Comparison of ENCODE assay signal across 10 cellular contexts in genomic region chr1:226526801-226527595, GRCh38. TPM values are rescaled to one million over a fixed set of nuclear protein-coding genes. Genes with fewer than 3 reads are reported as not detected.
A peak's percentile ranks its signal among the peaks of the same experiment; 100 is the strongest.
DNase-seq lines count a peak whose midpoint lies in the region; FAIRE-seq and TF ChIP-seq lines count a peak whose summit lies in the region.
"Had no signal": no experiment of that assay in that cellular context is flagged by ENCODE, and none has a peak within 500 bp of the region (broad histone marks: within the 10 kb centered on the region; RNA-seq: fewer than 3 reads in every experiment).

No MANE protein-coding gene starts in this region.

- no peak overlapping the region for H3K18ac ChIP-seq in H1 (ENCODE audit: extremely low read depth, low read length)

- H3K27ac ChIP-seq in H1 (ENCODE audit: low read depth, low read length) (no peak overlapping the region), neural progenitor cell (no peak overlapping the region)

- TF ChIP-seq POLR2A in H1 (IDR thresholded peaks at IDR 0.05; ENCODE audit: control extremely low read depth in 1 of 2, low read depth in 2 of 2, low read length in 2 of 2) (no peak), GM12892 (IDR thresholded peaks at IDR 0.05; ENCODE audit: low read depth, low read length) (no peak)

- no peaks in the 10 kb centered on the region for H3F3A ChIP-seq in neural progenitor cell (ENCODE audit: low read depth)

- H3K4ac ChIP-seq in H1 (replicated peaks; ENCODE audit: insufficient read length, low read depth, low read length): no peak overlapping the region

- no peaks in the 10 kb centered on the region for H4K20me1 ChIP-seq in H1 (replicated peaks in 1 of 2; ENCODE audit: control insufficient read depth in 1 of 2, insufficient read depth in 2 of 2, low read length in 2 of 2)
- H4K20me1 ChIP-seq in neural progenitor cell (ENCODE audit: low read depth): no peaks in the 10 kb centered on the region

- TF ChIP-seq RAD21 in H1 (IDR thresholded peaks at IDR 0.05 in 1 of 2, conservative IDR thresholded peaks at IDR 0.05 in 1 of 2; ENCODE audit: low read depth in 2 of 2, low read length in 2 of 2): no peak

- POLR2A ChIA-PET in H1 (lab: Charles Lee; ENCODE audit: partially characterized antibody): interaction anchor here (0.9 to 1.4 kb wide), 2 partner anchors 12 to 119 kb away, joined by 4 to 7 read pairs; partner anchors contain the start of gene PARP1

- no peak for TF ChIP-seq EP300 in H1 (IDR thresholded peaks at IDR 0.05; ENCODE audit: borderline replicate concordance in 1 of 2, low read depth in 2 of 2, low read length in 2 of 2)

- H3K14ac ChIP-seq in H1 (ENCODE audit: insufficient read length): no peak overlapping the region

- TF ChIP-seq CTCF in H1 (IDR thresholded peaks at IDR 0.05; ENCODE audit: control extremely low read depth in 1 of 3, insufficient read depth in 1 of 3, low read depth in 1 of 3, low read length in 3 of 3) (no peak), neural progenitor cell (IDR thresholded peaks at IDR 0.05) (no peak)

- peaks cover 2% of the 10 kb centered on the region for H3K4me1 Mint-ChIP-seq in neural progenitor cell

- H3K4me3 Mint-ChIP-seq in neural progenitor cell: no peak overlapping the region
- H3K4me3 Mint-ChIP-seq: T-helper 1 cell treated with Interleukin-12 subunit alpha and Interleukin-12 subunit beta and Interleukin-4 antibody, amounts not matched to agents 30 μg/mL and 1 μg/mL, for 36 hours had no signal

- no peak overlapping the region for H3K23ac ChIP-seq in H1 (ENCODE audit: insufficient read length)

- H3K27ac Mint-ChIP-seq in neural progenitor cell: no peak overlapping the region
- H3K27ac Mint-ChIP-seq: T-helper 1 cell treated with Interleukin-12 subunit alpha and Interleukin-12 subunit beta and Interleukin-4 antibody, amounts not matched to agents 30 μg/mL and 1 μg/mL, for 36 hours had no signal

- H2AFZ ChIP-seq in H1 (ENCODE audit: low read length) (peak overlapping the region; percentile 83; the same call in 1 of the 2 replicates), neural progenitor cell (replicated peaks) (peak overlapping the region; percentile 96)

- no peak overlapping the region for H2BK5ac ChIP-seq in H1 (ENCODE audit: low read depth, low read length)

- H3K36me3 ChIP-seq in NT2/D1 (ENCODE audit: insufficient read depth, insufficient read length, low read length): no peaks in the 10 kb centered on the region
- H3K36me3 ChIP-seq in H1 (ENCODE audit: control insufficient read depth in 2 of 4, insufficient read depth in 4 of 4, low read length in 3 of 4): no peaks in the 10 kb centered on the region
- H3K36me3 ChIP-seq in neural progenitor cell: no peaks in the 10 kb centered on the region

- peak overlapping the region; percentile 94 for H4K8ac ChIP-seq in H1 (ENCODE audit: extremely low read depth, insufficient read depth, low read length)

- no peak overlapping the region for H2AK5ac ChIP-seq in H1 (ENCODE audit: low read depth, low read length)

- H3K9me3 Mint-ChIP-seq in neural progenitor cell: no peaks in the 10 kb centered on the region
- H3K9me3 Mint-ChIP-seq: T-helper 1 cell treated with Interleukin-12 subunit alpha and Interleukin-12 subunit beta and Interleukin-4 antibody, amounts not matched to agents 30 μg/mL and 1 μg/mL, for 36 hours had no signal

- peaks cover 13% of the 10 kb centered on the region for H3K27me3 Mint-ChIP-seq in neural progenitor cell (ENCODE audit: insufficient read depth, low read depth)

- no peaks in the 10 kb centered on the region for H3K79me2 ChIP-seq in H1 (ENCODE audit: control insufficient read depth in 1 of 2, insufficient read depth in 2 of 2, low read length in 2 of 2)
- no peaks in the 10 kb centered on the region for H3K79me2 ChIP-seq in neural progenitor cell (ENCODE audit: low read depth)

- H2BK15ac ChIP-seq in H1 (ENCODE audit: low read length): no peak overlapping the region

- WGBS in H1 (ENCODE audit: extremely low coverage in 1 of 2, insufficient coverage in 1 of 2, insufficient read length in 1 of 2, insufficient replicate concordance in 2 of 2, low coverage in 1 of 2, low lambda C conversion rate in 2 of 2, missing lambda C conversion rate in 1 of 2), 2 experiments: 75% methylated on average over 21 of the region's 21 CpGs; no CpG with 5 or more reads in 1 of the 2 experiments

- H3K27me3 ChIP-seq in NT2/D1 (ENCODE audit: insufficient read depth, insufficient read length) (no peaks in the 10 kb centered on the region), H1 (replicated peaks in 1 of 4; ENCODE audit: control insufficient read depth in 3 of 4, extremely low read depth in 1 of 4, insufficient read depth in 3 of 4, low read length in 3 of 4) (no peaks in the 10 kb centered on the region; a peak in 1 of 7 replicates), neural progenitor cell (no peaks in the 10 kb centered on the region)

- H3K4me3 ChIP-seq in NT2/D1 (ENCODE audit: insufficient read length, low read depth) (no peak overlapping the region), H1 (ENCODE audit: extremely low read depth in 1 of 4, insufficient read depth in 2 of 4, low read depth in 3 of 4, low read length in 4 of 4) (no peak overlapping the region), neural progenitor cell (no peak overlapping the region)

- H3K56ac ChIP-seq in H1 (replicated peaks; ENCODE audit: insufficient read length, low read depth, low read length): no peak overlapping the region

- H3K36me3 Mint-ChIP-seq in neural progenitor cell: no peaks in the 10 kb centered on the region

- CTCF ChIA-PET in H1 (lab: Charles Lee; ENCODE audit: partially characterized antibody): interaction anchor here (0.6 to 5.6 kb wide), 8 partner anchors 12 to 825 kb away, joined by 3 to 34 read pairs (median 3); partner anchors contain the start of gene STUM

- H3K4me1 ChIP-seq in NT2/D1 (ENCODE audit: insufficient read depth, insufficient read length): no peaks in the 10 kb centered on the region
- peaks cover 0 to 3% (median 0%) of the 10 kb centered on the region in 4 experiments; a peak in 1 of 7 replicates for H3K4me1 ChIP-seq in H1 (replicated peaks in 1 of 4; ENCODE audit: control insufficient read depth in 3 of 4, insufficient read depth in 4 of 4, low read length in 3 of 4)
- H3K4me1 ChIP-seq in neural progenitor cell: no peaks in the 10 kb centered on the region

- H3K9ac ChIP-seq in NT2/D1 (ENCODE audit: insufficient read length, low read depth) (peak overlapping the region; percentile 25), H1 (replicated peaks in 1 of 4; ENCODE audit: extremely low read depth in 1 of 4, low read depth in 3 of 4, low read length in 3 of 4) (no peak overlapping the region; a peak in 1 of 7 replicates), neural progenitor cell (no peak overlapping the region)

- no peak overlapping the region for H3K4me2 ChIP-seq in H1 (ENCODE audit: insufficient read depth in 1 of 2, low read depth in 2 of 2, low read length in 2 of 2)
- H3K4me2 ChIP-seq in neural progenitor cell: no peak overlapping the region

- no peaks in the 10 kb centered on the region for H3K79me1 ChIP-seq in H1 (ENCODE audit: low read depth, low read length)

- no peak overlapping the region for H2BK12ac ChIP-seq in H1 (ENCODE audit: low read depth, low read length)

- no peak overlapping the region for H4K5ac ChIP-seq in H1 (ENCODE audit: insufficient read length, low read depth, low read length)

- H2BK20ac ChIP-seq in H1 (ENCODE audit: low read length): no peak overlapping the region

- H4K91ac ChIP-seq in H1 (replicated peaks; ENCODE audit: insufficient read length, low read length): no peak overlapping the region

- no peaks in the 10 kb centered on the region for H3K23me2 ChIP-seq in H1 (ENCODE audit: low read depth, low read length)

- DNase-seq in EH (ENCODE audit: low read depth) (peak; percentile 44), NT2/D1 (ENCODE audit: low read depth, low spot score) (peak; percentile 78), H1 (ENCODE audit: low read depth in 1 of 2, low spot score in 2 of 2) (peak in 1 of 2 experiments; percentile 73), neural progenitor cell (ENCODE audit: low spot score) (peak; percentile 51), GM12892 (ENCODE audit: insufficient read length) (no peak), NCI-H1092 treated with DMSO at 0.1 percent for 48 hours (lab: John Stamatoyannopoulos, UW) (no peak), NCI-H2227 (lab: John Stamatoyannopoulos, UW; ENCODE audit: unreplicated experiment) (no peak), kidney glomerular epithelial cell (lab: John Stamatoyannopoulos, UW) (no peak)

- peak; percentile 68 for FAIRE-seq in H1 (lab: Jason Lieb, UNC)
- no peak for FAIRE-seq in GM12892 (lab: Jason Lieb, UNC)

- no peak overlapping the region for H2BK120ac ChIP-seq in H1 (replicated peaks; ENCODE audit: low read depth, low read length)

- H3K9me3 ChIP-seq in NT2/D1 (ENCODE audit: insufficient read depth, low read length): no peaks in the 10 kb centered on the region
- H3K9me3 ChIP-seq in H1 (ENCODE audit: insufficient read depth in 2 of 2, low read depth in 1 of 2, low read length in 1 of 2): no peaks in the 10 kb centered on the region; a peak in 1 of 4 replicates
- no peaks in the 10 kb centered on the region for H3K9me3 ChIP-seq in neural progenitor cell (ENCODE audit: low read depth)

TF ChIP-seq in H1, 55 proteins besides CTCF, POLR2A, EP300 and RAD21 (continues in another document):
- TF ChIP-seq TEAD4 (IDR thresholded peaks at IDR 0.05; ENCODE audit: low read depth, low read length) (no peak), GABPA (IDR thresholded peaks at IDR 0.05; ENCODE audit: borderline replicate concordance, insufficient read depth, low read length) (0 out of 2 replicates have a peak, but pooled peaks have one; percentile 29), E2F6 (IDR thresholded peaks at IDR 0.05) (peak; percentile 59)

RNA-seq across cellular contexts. Expression of gene STUM, which starts 21.6 kb away (rescaled TPM):
- total RNA-seq in H1 (2021; fragmentation: NEBNext Ultra II Directional; extraction: Animal tissue kit (Norgen Biotek cat#: 25700)): 1.2 and 1.3 TPM in 2 replicates
- 0.76 and 0.85 TPM in 2 replicates for polyA plus RNA-seq in H1 (2011; rRNA removed)
- polyA plus RNA-seq in H1 (2011; cell fraction: cytosol; rRNA removed): 1.1 TPM
- polyA plus RNA-seq in H1 (2011; cell fraction: nucleus; rRNA removed): 3.4 TPM
- 0.66 to 0.97 TPM (median 0.83 TPM) in 4 replicates for polyA plus RNA-seq in H1 (2012, experiment 1 of 2)
- 0.45 TPM for polyA plus RNA-seq in H1 (2012, experiment 2 of 2)
- polyA plus RNA-seq in H1 (2013, experiment 1 of 2): 0.55 TPM
- polyA plus RNA-seq in H1 (2013, experiment 2 of 2): 0.53 TPM
- polyA minus RNA-seq in H1 (2011; rRNA and poly(A)+ RNA removed): 0.61 and 0.66 TPM in 2 replicates
- 0.15 TPM for polyA minus RNA-seq in H1 (2011; cell fraction: cytosol; rRNA and poly(A)+ RNA removed)
- 1.00 TPM for polyA minus RNA-seq in H1 (2011; cell fraction: nucleus; rRNA and poly(A)+ RNA removed)
- total RNA-seq in neural progenitor cell (ENCODE audit: low replicate concordance): 0.19 TPM in 1 of 2 replicates, not detected in the other
- polyA plus RNA-seq in GM12892 (2012; ENCODE audit: missing spikeins): not detected
- total RNA-seq: H4 had no signal

Comparison
In these comparisons a context has a peak if more than half of its experiments do, and no peak if none do; other contexts are left out.
1. DNase-seq: peak in EH (single experiment), NT2/D1 (single experiment) and neural progenitor cell (single experiment); none in GM12892 (single experiment), NCI-H1092 treated with DMSO at 0.1 percent for 48 hours (single experiment), NCI-H2227 (single experiment) and kidney glomerular epithelial cell (single experiment).